9 cellular contexts compared by ENCODE assay signal in genomic region chr14:67335781-67336180, GRCh38. TPM values are rescaled to one million over a fixed set of nuclear protein-coding genes. Genes with fewer than 3 reads are reported as not detected.
DNase-seq lines count a peak whose midpoint lies in the region; ATAC-seq and TF ChIP-seq lines count a peak whose summit lies in the region.
"Had no signal": no experiment of that assay in that cellular context is flagged by ENCODE, and none has a peak within 500 bp of the region (broad histone marks: within the 10 kb centered on the region; RNA-seq: fewer than 3 reads in every experiment).

No MANE protein-coding gene starts in this region.

- TF ChIP-seq POLR2A in stomach (IDR thresholded peaks at IDR 0.05), result no peak

- H3K9me3 Mint-ChIP-seq in CD8-positive, alpha-beta T cell, result no peaks in the 10 kb centered on the region
- H3K9me3 Mint-ChIP-seq in WTC11, result 0 out of 2 replicates have a peak, but pooled peaks cover 3% of the 10 kb centered on the region

- peaks cover 36% of the 10 kb centered on the region for H3K36me3 ChIP-seq in CD8-positive, alpha-beta T cell (ENCODE audit: insufficient read depth, low read length)
- H3K36me3 ChIP-seq in kidney epithelial cell (ENCODE audit: control insufficient read depth, insufficient read depth, low read length) (peaks cover 1% of the 10 kb centered on the region), stomach (peaks cover 39 to 98% (median 96%) of the 10 kb centered on the region in 4 donors)

- no peak overlapping the region for H3K4me3 ChIP-seq in CD8-positive, alpha-beta T cell (ENCODE audit: low read depth, low read length)
- H3K4me3 ChIP-seq in kidney epithelial cell (ENCODE audit: low read depth, low read length) (no peak overlapping the region), stomach (no peak overlapping the region)

- H3K4me3 Mint-ChIP-seq in CD8-positive, alpha-beta T cell, result no peak overlapping the region
- no peak overlapping the region for H3K4me3 Mint-ChIP-seq in WTC11

- H3K9me3 ChIP-seq in CD8-positive, alpha-beta T cell (ENCODE audit: low read length), result no peaks in the 10 kb centered on the region
- no peaks in the 10 kb centered on the region for H3K9me3 ChIP-seq in stomach

- peak; percentile 35 for TF ChIP-seq CTCF in CD8-positive, alpha-beta T cell (IDR thresholded peaks at IDR 0.05)
- TF ChIP-seq CTCF in WTC11 (IDR thresholded peaks at IDR 0.05), result 0 out of 2 replicates have a peak, but pooled peaks have one; percentile 27
- peak; percentile 43 for TF ChIP-seq CTCF in kidney epithelial cell (IDR thresholded peaks at IDR 0.05; ENCODE audit: insufficient read depth, low read length, poor library complexity, severe bottlenecking)
- TF ChIP-seq CTCF in stomach (IDR thresholded peaks at IDR 0.05), result no peak

- no peaks in the 10 kb centered on the region for H3K27me3 ChIP-seq in CD8-positive, alpha-beta T cell (ENCODE audit: insufficient read depth, low read length)
- no peaks in the 10 kb centered on the region for H3K27me3 ChIP-seq in kidney epithelial cell (ENCODE audit: control insufficient read depth, insufficient read depth, low read length)
- H3K27me3 ChIP-seq in stomach, result no peaks in the 10 kb centered on the region

- no peak for TF ChIP-seq EP300 in stomach (IDR thresholded peaks at IDR 0.05)

- no peaks in the 10 kb centered on the region for H3K4me1 Mint-ChIP-seq in CD8-positive, alpha-beta T cell (ENCODE audit: low read depth)
- H3K4me1 Mint-ChIP-seq in WTC11, result no peaks in the 10 kb centered on the region

- H3K4me1 ChIP-seq in CD8-positive, alpha-beta T cell (ENCODE audit: insufficient read depth, low read length), result no peaks in the 10 kb centered on the region
- no peaks in the 10 kb centered on the region for H3K4me1 ChIP-seq in stomach

- intact Hi-C loops in CD8-positive, alpha-beta T cell (cut with DNase I, micrococcal nuclease), result loop anchor here in 1 of 2 experiments (5.0 kb wide), 1 partner anchor 168 kb away; no protein-coding TSS in a partner anchor
- intact Hi-C loops in stomach (cut with DNase I; ENCODE audit: low total_unique reads), result no loop called here

- ATAC-seq in CD8-positive, alpha-beta T cell, result no peak
- ATAC-seq in WTC11 (no peak; the same call in 1 of the 2 replicates), HG03095 (IDR thresholded peaks at IDR 0.05; ENCODE audit: unreplicated experiment) (no peak), HG03097 (IDR thresholded peaks at IDR 0.05; ENCODE audit: low FRiP score, unreplicated experiment) (no peak)

- WGBS in stomach, 5 donors, result 89 to 99% (median 92%) methylated on average over 2 of the region's 2 CpGs

- no peak overlapping the region for H3K27ac ChIP-seq in CD8-positive, alpha-beta T cell (ENCODE audit: low read depth, low read length)
- no peak overlapping the region for H3K27ac ChIP-seq in stomach

- no peaks in the 10 kb centered on the region for H3K27me3 Mint-ChIP-seq in CD8-positive, alpha-beta T cell (ENCODE audit: low read depth)
- H3K27me3 Mint-ChIP-seq in WTC11 (ENCODE audit: low read depth), result no peaks in the 10 kb centered on the region

- POLR2A ChIA-PET in CD8-positive, alpha-beta T cell (lab: Charles Lee), result no interaction called here
- POLR2A ChIA-PET in WTC11 (lab: Charles Lee), result no interaction called here

- peaks cover 79% of the 10 kb centered on the region for H3K36me3 Mint-ChIP-seq in CD8-positive, alpha-beta T cell
- H3K36me3 Mint-ChIP-seq in WTC11, result peaks cover 39% of the 10 kb centered on the region

- CTCF ChIA-PET in CD8-positive, alpha-beta T cell (lab: Charles Lee), result interaction anchor here (0.6 kb wide), 1 partner anchor 233 kb away, joined by 3 read pairs; no protein-coding TSS in a partner anchor
- CTCF ChIA-PET in WTC11 (lab: Charles Lee), result interaction anchor here (0.6 to 1.6 kb wide), 8 partner anchors 16 to 712 kb away, joined by 3 to 15 read pairs (median 4); partner anchors contain the start of gene ATP6V1D

- no peak overlapping the region for H3K27ac Mint-ChIP-seq in CD8-positive, alpha-beta T cell
- no peak overlapping the region for H3K27ac Mint-ChIP-seq in WTC11

- DNase-seq in CD8-positive, alpha-beta T cell, result no peak
- peak; percentile 37 for DNase-seq in H4 (ENCODE audit: low spot score)
- DNase-seq in WTC11 (ENCODE audit: low spot score), result no peak
- DNase-seq in kidney epithelial cell (ENCODE audit: low read depth), result no peak
- DNase-seq in stomach, result no peak
- DNase-seq in NOMO-1 treated with dmso at 0.1 percent for 144 hours (lab: John Stamatoyannopoulos, UW; ENCODE audit: unreplicated experiment), result no peak
- DNase-seq: posterior cingulate gyrus had no signal

TF ChIP-seq in WTC11, 78 proteins besides CTCF, POLR2A, EP300 and RAD21:
- TF ChIP-seq RELA (CRISPR knock-in tag; IDR thresholded peaks at IDR 0.05; ENCODE audit: borderline replicate concordance), result no peak
- no peak for TF ChIP-seq PRDM15 (CRISPR knock-in tag; IDR thresholded peaks at IDR 0.05)
- no peak for TF ChIP-seq PREB (CRISPR knock-in tag; IDR thresholded peaks at IDR 0.05; ENCODE audit: borderline replicate concordance)
- no peak for TF ChIP-seq GTF2I (CRISPR knock-in tag; conservative IDR thresholded peaks at IDR 0.05)
- no peak for TF ChIP-seq NFYB (CRISPR knock-in tag; conservative IDR thresholded peaks at IDR 0.05; ENCODE audit: low read depth)
- no peak for TF ChIP-seq TEAD1 (CRISPR knock-in tag; IDR thresholded peaks at IDR 0.05)
- no peak for TF ChIP-seq MXD4 (CRISPR knock-in tag; IDR thresholded peaks at IDR 0.05; ENCODE audit: borderline replicate concordance)
- TF ChIP-seq KAT7 (CRISPR knock-in tag; IDR thresholded peaks at IDR 0.05; ENCODE audit: borderline replicate concordance), result no peak
- TF ChIP-seq ERG (CRISPR knock-in tag; IDR thresholded peaks at IDR 0.05), result no peak
- no peak for TF ChIP-seq ZNF423 (CRISPR knock-in tag; IDR thresholded peaks at IDR 0.05)
- TF ChIP-seq NR2C2 (CRISPR knock-in tag; IDR thresholded peaks at IDR 0.05), result no peak

RNA-seq across cellular contexts. Expression of gene ATP6V1D, which starts 23.8 kb away (rescaled TPM):
- total RNA-seq in CD8-positive, alpha-beta T cell, result 10 to 100 TPM; 30.1 to 34.2 TPM
- 92.3 and 130 TPM in 2 replicates for total RNA-seq in H4 (2014; rRNA removed; shearing (Covaris generic))
- total RNA-seq in WTC11 (2021) (51.1 to 54.0 TPM (median 51.4 TPM) in 3 replicates), kidney epithelial cell (135 and 156 TPM in 2 replicates), stomach (100 to 1,000 TPM in 2 of 5 donors, 10 to 100 TPM in 3; 43.3 to 192 (median 99.6) TPM)
- 10 to 100 TPM; 53.5 to 86.0 (median 66.5) TPM for polyA plus RNA-seq in stomach

RNA-seq across cellular contexts. Expression of gene EIF2S1, which starts 24.3 kb away (rescaled TPM):
- 10 to 100 TPM; 29.4 to 34.4 TPM for total RNA-seq in CD8-positive, alpha-beta T cell
- 241 and 295 TPM in 2 replicates for total RNA-seq in H4 (2014; rRNA removed; shearing (Covaris generic))
- total RNA-seq in WTC11 (2021) (123 to 137 TPM (median 125 TPM) in 3 replicates), kidney epithelial cell (75.1 and 88.3 TPM in 2 replicates), stomach (100 to 1,000 TPM in 1 of 5 donors, 10 to 100 TPM in 4; 15.6 to 149 (median 26.8) TPM)
- 10 to 100 TPM; 32.8 to 73.3 (median 67.0) TPM for polyA plus RNA-seq in stomach

Comparison
In these comparisons a context has a peak if more than half of its experiments do, and no peak if none do; other contexts are left out.
1. CTCF ChIP-seq: peak in CD8-positive, alpha-beta T cell (single experiment), WTC11 (single experiment) and kidney epithelial cell (single experiment); none in stomach (0 of 7).